ENCODE assay signal across 14 cellular contexts in the genomic region with DNA sequence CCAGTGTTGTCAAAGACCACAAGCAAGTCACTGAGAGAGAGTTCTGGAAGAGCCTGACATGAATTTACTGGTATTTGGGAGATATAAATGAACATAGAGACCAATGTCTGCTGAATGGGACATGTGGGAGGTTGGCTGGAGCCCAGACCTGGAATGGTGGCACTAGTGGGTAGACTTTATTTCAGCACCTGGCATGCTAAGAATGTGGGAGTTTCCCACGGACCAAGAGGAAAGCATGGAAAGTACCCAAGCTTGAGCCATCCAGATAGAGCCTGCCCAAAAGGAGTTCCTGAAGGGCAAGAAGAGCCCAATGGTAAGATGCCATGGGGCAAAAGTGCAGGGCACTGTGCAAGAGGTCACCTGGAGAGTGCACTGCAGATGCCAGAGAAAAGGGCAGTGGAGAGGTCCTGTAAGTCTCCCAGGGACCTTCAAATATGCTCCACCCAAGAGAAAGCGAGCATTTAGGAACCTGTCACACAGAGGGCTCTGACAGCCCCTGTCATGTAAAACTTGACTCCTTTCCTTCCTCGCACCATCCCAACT.
"Had no signal": no experiment of that assay in that cellular context is flagged by ENCODE, and none has a peak within 500 bp of the region (broad histone marks: within the 10 kb centered on the region; RNA-seq: fewer than 3 reads in every experiment).

No MANE protein-coding gene starts in this region.

- H3K4me3 Mint-ChIP-seq: activated T-cell treated with anti-CD3 and anti-CD28 coated beads, Interleukin-2, amount 50 U/mL, for 4 hours; T-helper 1 cell treated with Interleukin-12 subunit alpha and Interleukin-12 subunit beta and Interleukin-4 antibody, amounts not matched to agents 30 μg/mL and 1 μg/mL, for 36 hours had no signal

- H3K27ac Mint-ChIP-seq: T-helper 1 cell treated with Interleukin-12 subunit alpha and Interleukin-12 subunit beta and Interleukin-4 antibody, amounts not matched to agents 30 μg/mL and 1 μg/mL, for 36 hours had no signal

- H3K4me1 ChIP-seq: ascending aorta, colonic mucosa, foreskin keratinocyte had no signal

- H3K9me3 Mint-ChIP-seq: activated T-cell treated with anti-CD3 and anti-CD28 coated beads, Interleukin-2, amount 50 U/mL, for 4 hours; T-helper 1 cell treated with Interleukin-12 subunit alpha and Interleukin-12 subunit beta and Interleukin-4 antibody, amounts not matched to agents 30 μg/mL and 1 μg/mL, for 36 hours had no signal

- H3K36me3 ChIP-seq: colonic mucosa had no signal

- DNase-seq: activated gamma-delta T cell; activated T-cell treated with anti-CD3 and anti-CD28 coated beads, Interleukin-2, amount 50 U/mL, for 4 hours; colonic mucosa; effector CD4-positive, alpha-beta T cell; foreskin keratinocyte; islet precursor cell; left ventricle myocardium superior; mesendoderm; right cardiac atrium; upper lobe of left lung had no signal

- H3K9me3 ChIP-seq: ascending aorta, colonic mucosa, neutrophil, upper lobe of left lung had no signal

- H3K4me3 ChIP-seq: ascending aorta, colonic mucosa, smooth muscle cell, upper lobe of left lung had no signal

- H3K27me3 ChIP-seq: ascending aorta, colonic mucosa, foreskin keratinocyte, neutrophil, upper lobe of left lung had no signal

- ATAC-seq: activated T-cell treated with anti-CD3 and anti-CD28 coated beads, Interleukin-2, amount 50 U/mL, for 4 hours; foreskin keratinocyte; left ventricle myocardium superior; right cardiac atrium had no signal
